In genomic region chr15:82445420-82445819, GRCh38 we compare ENCODE assay signal across 8 cellular contexts. TPM values are rescaled to one million over a fixed set of nuclear protein-coding genes. Genes with fewer than 3 reads are reported as not detected.
DNase-seq lines count a peak whose midpoint lies in the region; ATAC-seq and TF ChIP-seq lines count a peak whose summit lies in the region.
"Not testable (repeated sequence)": the region's sequence is repeated elsewhere in the genome, so short reads cannot be mapped to it uniquely, and the experiment has no call there.

No MANE protein-coding gene starts in this region.

- H3K9me2 ChIP-seq in OCI-LY1 (ENCODE audit: low read depth, low read length): not testable (repeated sequence)

- not testable (repeated sequence) for H3K9me3 ChIP-seq in CD4-positive, CD25-positive, alpha-beta regulatory T cell (ENCODE audit: control insufficient read depth in 2 of 2, low read length in 2 of 2); OCI-LY1 (ENCODE audit: low read length); skeletal muscle satellite cell (replicated peaks; ENCODE audit: low read length); tibial artery

- H3K4me1 ChIP-seq in CD4-positive, CD25-positive, alpha-beta regulatory T cell (ENCODE audit: control insufficient read depth, insufficient read depth, low read length, poor library complexity, severe bottlenecking); OCI-LY1 (ENCODE audit: insufficient read depth, low read length, severe bottlenecking); skeletal muscle satellite cell (ENCODE audit: control insufficient read depth, insufficient read depth, low read length); tibial artery: not testable (repeated sequence)

- H3K4me3 ChIP-seq in CD4-positive, CD25-positive, alpha-beta regulatory T cell (ENCODE audit: low read depth, low read length): not testable (repeated sequence)
- H3K4me3 ChIP-seq in OCI-LY1 (ENCODE audit: low read depth, low read length, poor library complexity, severe bottlenecking) (peak overlapping the region; percentile 19), astrocyte of the cerebellum (ENCODE audit: low read depth, low read length) (peak overlapping the region; percentile 35), fibroblast of pulmonary artery (replicated peaks; ENCODE audit: low read depth, low read length) (peak overlapping the region; percentile 46), skeletal muscle satellite cell (ENCODE audit: low read length) (peak overlapping the region; percentile 47), tibial artery (peak overlapping the region; percentile 55 to 58)

- H3K79me2 ChIP-seq in OCI-LY1 (ENCODE audit: insufficient read depth, low read length): not testable (repeated sequence)

- peak overlapping the region in 1 of 4 donors; percentile 41 for H3K4me3 Mint-ChIP-seq in CD4-positive, CD25-positive, alpha-beta regulatory T cell
- H3K4me3 Mint-ChIP-seq in activated CD8-positive, alpha-beta T cell treated with anti-CD3 and anti-CD28 coated beads, Interleukin-2, amount 10 ng/mL, durations not matched to agents 7 days and 5 days: not testable (repeated sequence)
- H3K4me3 Mint-ChIP-seq in memory B cell: peak overlapping the region; percentile 14

- not testable (repeated sequence) for H3K27me3 Mint-ChIP-seq in CD4-positive, CD25-positive, alpha-beta regulatory T cell; activated CD8-positive, alpha-beta T cell treated with anti-CD3 and anti-CD28 coated beads, Interleukin-2, amount 10 ng/mL, durations not matched to agents 7 days and 5 days (ENCODE audit: low read depth); memory B cell

- H3K4me1 Mint-ChIP-seq in CD4-positive, CD25-positive, alpha-beta regulatory T cell; activated CD8-positive, alpha-beta T cell treated with anti-CD3 and anti-CD28 coated beads, Interleukin-2, amount 10 ng/mL, durations not matched to agents 7 days and 5 days (ENCODE audit: low read depth); memory B cell: not testable (repeated sequence)

- ATAC-seq in CD4-positive, CD25-positive, alpha-beta regulatory T cell (ENCODE audit: low read depth in 2 of 2); activated CD8-positive, alpha-beta T cell treated with anti-CD3 and anti-CD28 coated beads, Interleukin-2, amount 10 ng/mL, durations not matched to agents 7 days and 5 days; memory B cell (ENCODE audit: low read depth): not testable (repeated sequence)

- DNase-seq in CD4-positive, CD25-positive, alpha-beta regulatory T cell: peak in 2 of 3 donors; percentile 1 to 30
- DNase-seq in activated CD8-positive, alpha-beta T cell treated with anti-CD3 and anti-CD28 coated beads, Interleukin-2, amount 10 ng/mL, durations not matched to agents 7 days and 5 days: peak; percentile 23
- DNase-seq in astrocyte of the cerebellum (ENCODE audit: low read depth); fibroblast of pulmonary artery (ENCODE audit: low read depth): not testable (repeated sequence)
- DNase-seq in memory B cell (ENCODE audit: low spot score in 2 of 2): peak; percentile 23 to 55
- peak; percentile 33 to 72 for DNase-seq in tibial artery

- H3K9ac ChIP-seq in OCI-LY1 (ENCODE audit: low read length): not testable (repeated sequence)
- peak overlapping the region; percentile 21 for H3K9ac ChIP-seq in skeletal muscle satellite cell (ENCODE audit: low read depth, low read length)

- in situ Hi-C loops in astrocyte of the cerebellum (cut with HindIII; ENCODE audit: low sequenced_read_pairs): not testable (repeated sequence)

- H3K4me2 ChIP-seq in OCI-LY1 (ENCODE audit: low read length): not testable (repeated sequence)
- H3K4me2 ChIP-seq in skeletal muscle satellite cell (ENCODE audit: low read length): peak overlapping the region; percentile 73

- not testable (repeated sequence) for H3K27me3 ChIP-seq in CD4-positive, CD25-positive, alpha-beta regulatory T cell (ENCODE audit: control insufficient read depth, insufficient read depth, low read length); OCI-LY1 (ENCODE audit: insufficient read depth, low read length); skeletal muscle satellite cell (ENCODE audit: control insufficient read depth, insufficient read depth, low read length); tibial artery

- H3F3A ChIP-seq in OCI-LY1 (ENCODE audit: insufficient read depth, low read length): not testable (repeated sequence)

- H3K9me3 Mint-ChIP-seq in CD4-positive, CD25-positive, alpha-beta regulatory T cell; activated CD8-positive, alpha-beta T cell treated with anti-CD3 and anti-CD28 coated beads, Interleukin-2, amount 10 ng/mL, durations not matched to agents 7 days and 5 days (ENCODE audit: insufficient read depth); memory B cell: not testable (repeated sequence)

- not testable (repeated sequence) for H4K20me1 ChIP-seq in OCI-LY1 (ENCODE audit: insufficient read depth, low read length)

- intact Hi-C loops in tibial artery (cut with DNase I; ENCODE audit: low total_unique reads): not testable (repeated sequence)

- not testable (repeated sequence) for H3K36me3 ChIP-seq in CD4-positive, CD25-positive, alpha-beta regulatory T cell (ENCODE audit: control insufficient read depth, insufficient read depth, low read length); OCI-LY1 (ENCODE audit: insufficient read depth, low read length); skeletal muscle satellite cell (ENCODE audit: insufficient read depth, low read length); tibial artery

- CTCF ChIA-PET in activated CD8-positive, alpha-beta T cell treated with anti-CD3 and anti-CD28 coated beads, Interleukin-2, amount 10 ng/mL, durations not matched to agents 7 days and 5 days (lab: Charles Lee): not testable (repeated sequence)

- POLR2A ChIA-PET in activated CD8-positive, alpha-beta T cell treated with anti-CD3 and anti-CD28 coated beads, Interleukin-2, amount 10 ng/mL, durations not matched to agents 7 days and 5 days (lab: Charles Lee): not testable (repeated sequence)

- not testable (repeated sequence) for H2AFZ ChIP-seq in OCI-LY1 (ENCODE audit: low read length)

- H3K27ac Mint-ChIP-seq in CD4-positive, CD25-positive, alpha-beta regulatory T cell; activated CD8-positive, alpha-beta T cell treated with anti-CD3 and anti-CD28 coated beads, Interleukin-2, amount 10 ng/mL, durations not matched to agents 7 days and 5 days; memory B cell: not testable (repeated sequence)

- not testable (repeated sequence) for H3K27ac ChIP-seq in CD4-positive, CD25-positive, alpha-beta regulatory T cell (ENCODE audit: insufficient read depth, low read length, poor library complexity, severe bottlenecking); OCI-LY1 (ENCODE audit: low read depth, low read length, poor library complexity, severe bottlenecking)
- H3K27ac ChIP-seq in tibial artery: peak overlapping the region; percentile 81 to 93

- not testable (repeated sequence) for H3K36me3 Mint-ChIP-seq in CD4-positive, CD25-positive, alpha-beta regulatory T cell; activated CD8-positive, alpha-beta T cell treated with anti-CD3 and anti-CD28 coated beads, Interleukin-2, amount 10 ng/mL, durations not matched to agents 7 days and 5 days (ENCODE audit: low read depth); memory B cell

- TF ChIP-seq CTCF in OCI-LY1 (IDR thresholded peaks at IDR 0.05; ENCODE audit: low read length); astrocyte of the cerebellum (IDR thresholded peaks at IDR 0.05; ENCODE audit: low read depth, low read length, missing control alignments): not testable (repeated sequence)
- TF ChIP-seq CTCF in fibroblast of pulmonary artery (IDR thresholded peaks at IDR 0.05; ENCODE audit: low read length, missing control alignments): peak; percentile 8
- TF ChIP-seq CTCF in tibial artery (IDR thresholded peaks at IDR 0.05): peak in 1 of 2 experiments; percentile 11

RNA-seq across cellular contexts. Expression of gene GOLGA6L9, which starts 15.8 kb away (rescaled TPM):
- total RNA-seq in CD4-positive, CD25-positive, alpha-beta regulatory T cell: 2.9 TPM
- polyA plus RNA-seq in CD4-positive, CD25-positive, alpha-beta regulatory T cell: under 1 TPM; 0.15 to 0.49 (median 0.38) TPM
- 1 to 10 TPM; 2.1 to 2.3 TPM for total RNA-seq in activated CD8-positive, alpha-beta T cell treated with anti-CD3 and anti-CD28 coated beads, Interleukin-2, amount 10 ng/mL, durations not matched to agents 7 days and 5 days
- total RNA-seq in skeletal muscle satellite cell (2012; rRNA removed): 0.51 and 0.66 TPM in 2 replicates
